7 cellular contexts compared by ENCODE assay signal in the genomic region with DNA sequence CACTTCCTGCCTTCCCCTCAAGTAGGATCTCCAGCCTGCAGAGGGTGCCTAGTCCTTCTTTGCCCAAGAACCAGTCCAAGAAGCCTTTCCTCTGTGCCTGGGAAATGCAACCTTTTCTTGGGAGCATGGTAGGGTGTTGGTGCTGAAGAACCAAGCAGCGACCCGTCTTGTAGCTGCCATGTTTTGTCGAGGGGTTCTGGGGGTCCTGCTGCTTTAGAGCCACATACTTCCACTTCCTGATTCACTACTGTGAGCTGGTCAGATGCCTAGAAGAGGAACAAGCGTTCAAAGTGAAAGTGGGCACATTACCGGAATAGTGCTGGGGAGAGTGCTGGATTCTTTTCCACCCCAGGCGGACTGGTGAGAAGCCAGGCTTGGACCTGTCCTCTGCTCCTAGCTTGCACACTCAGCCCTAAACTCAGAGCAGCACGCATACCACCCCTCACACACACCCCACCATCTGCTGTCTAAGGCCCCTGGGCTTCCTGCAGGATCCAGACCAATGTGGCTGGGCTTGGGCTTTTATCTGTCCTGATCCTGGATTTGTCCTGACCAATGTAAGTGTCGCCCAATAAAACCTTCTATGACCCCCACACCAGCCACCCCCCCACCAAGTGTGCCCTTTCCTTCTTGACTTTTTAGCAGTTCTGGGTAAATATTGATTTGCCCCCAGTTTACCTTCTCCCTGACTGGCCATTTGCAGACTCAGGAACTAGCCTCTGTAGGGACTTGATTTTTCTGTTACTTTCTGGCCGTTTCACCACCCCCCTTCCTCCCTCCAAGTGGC. TPM values are rescaled to one million over a fixed set of nuclear protein-coding genes. Genes with fewer than 3 reads are reported as not detected.
DNase-seq lines count a peak whose midpoint lies in the region; ATAC-seq and TF ChIP-seq lines count a peak whose summit lies in the region.
"Had no signal": no experiment of that assay in that cellular context is flagged by ENCODE, and none has a peak within 500 bp of the region (broad histone marks: within the 10 kb centered on the region; RNA-seq: fewer than 3 reads in every experiment).

No MANE protein-coding gene starts in this region.

- no peak overlapping the region for H3K4me2 ChIP-seq in GM23338

- DNase-seq in GM23338 (ENCODE audit: low spot score), result no peak
- no peak for DNase-seq in GM20000 (ENCODE audit: low spot score)
- DNase-seq in NCI-H524 treated with DMSO at 0.1 percent for 48 hours (lab: John Stamatoyannopoulos, UW), result no peak
- DNase-seq: thyroid gland had no signal

- TF ChIP-seq CTCF in GM23338 (conservative IDR thresholded peaks at IDR 0.05; ENCODE audit: low read depth in 2 of 2), result no peak
- TF ChIP-seq CTCF in GM20000 (IDR thresholded peaks at IDR 0.05; ENCODE audit: extremely low read depth, missing control alignments), result no peak

- no peaks in the 10 kb centered on the region for H3K36me3 ChIP-seq in GM23338 (ENCODE audit: insufficient read depth)
- H3K36me3 ChIP-seq in mucosa of stomach (ENCODE audit: control insufficient read depth, insufficient read depth, low read length), result no peaks in the 10 kb centered on the region
- H3K36me3 ChIP-seq: thyroid gland had no signal

- H3K79me2 ChIP-seq in GM23338 (replicated peaks; ENCODE audit: insufficient read depth), result no peaks in the 10 kb centered on the region

- no peaks in the 10 kb centered on the region; the same call in 2 of the 3 replicates for H3K9me3 Mint-ChIP-seq in GM23338

- no peaks in the 10 kb centered on the region for H3K36me3 Mint-ChIP-seq in GM23338 (ENCODE audit: low read depth)

- no peaks in the 10 kb centered on the region for H3K9me3 ChIP-seq in mucosa of stomach (ENCODE audit: control insufficient read depth, low read length)
- H3K9me3 ChIP-seq: thyroid gland had no signal

- peak overlapping the region; percentile 30; the same call in 1 of the 2 replicates for H3K4me3 ChIP-seq in GM23338
- peak overlapping the region; percentile 14 for H3K4me3 ChIP-seq in mucosa of stomach (ENCODE audit: low read length)
- H3K4me3 ChIP-seq: thyroid gland had no signal

- no peak overlapping the region for H3K27ac ChIP-seq in GM23338 (ENCODE audit: low read depth)
- H3K27ac ChIP-seq: thyroid gland had no signal

- H3K9me2 ChIP-seq in GM23338 (ENCODE audit: insufficient read depth), result no peaks in the 10 kb centered on the region

- 0 out of 3 replicates have a peak overlapping the region, but pooled peaks have one; percentile 44 for H3K4me3 Mint-ChIP-seq in GM23338

- H3F3A ChIP-seq in GM23338 (replicated peaks; ENCODE audit: low read depth), result peaks cover 51% of the 10 kb centered on the region

- no peak for ATAC-seq in GM23338
- peak; percentile 23 for ATAC-seq in SK-N-SH treated with all-trans-retinoic acid at 6 μM for 48 hours
- no peak for ATAC-seq in GM21515 (IDR thresholded peaks at IDR 0.05; ENCODE audit: unreplicated experiment)

- H4K20me1 ChIP-seq in GM23338 (replicated peaks; ENCODE audit: insufficient read depth), result peaks cover 64% of the 10 kb centered on the region

- peaks cover 25% of the 10 kb centered on the region; the same call in 1 of the 2 replicates for H3K4me1 ChIP-seq in GM23338 (ENCODE audit: insufficient read depth)
- peaks cover 47% of the 10 kb centered on the region for H3K4me1 ChIP-seq in mucosa of stomach (ENCODE audit: control insufficient read depth, insufficient read depth, low read length)

- H3K4me1 Mint-ChIP-seq in GM23338, result peaks cover 23% of the 10 kb centered on the region

- H3K27me3 Mint-ChIP-seq in GM23338 (ENCODE audit: insufficient read depth, low read depth, poor library complexity), result peaks cover 95% of the 10 kb centered on the region

- H2AFZ ChIP-seq in GM23338, result no peak overlapping the region

- H3K9ac ChIP-seq in mucosa of stomach (ENCODE audit: low read length), result no peak overlapping the region

- peaks cover 98% of the 10 kb centered on the region for H3K27me3 ChIP-seq in GM23338 (ENCODE audit: insufficient read depth)
- H3K27me3 ChIP-seq in mucosa of stomach (ENCODE audit: control insufficient read depth, insufficient read depth, low read length), result peaks cover 97% of the 10 kb centered on the region

- no peak overlapping the region for H3K27ac Mint-ChIP-seq in GM23338

TF ChIP-seq in GM23338, 12 proteins besides CTCF, POLR2A, EP300 and RAD21:
- TF ChIP-seq EZH2 (IDR thresholded peaks at IDR 0.05; ENCODE audit: low read depth, unreplicated experiment) (peak; percentile 7), POLR2AphosphoS5 (IDR thresholded peaks at IDR 0.05; ENCODE audit: low read depth) (no peak)

TF ChIP-seq in SK-N-SH treated with all-trans-retinoic acid at 6 μM for 48 hours, 23 proteins besides CTCF, POLR2A, EP300 and RAD21 (continues in another document):
- TF ChIP-seq RARB (CRISPR knock-in tag; IDR thresholded peaks at IDR 0.05) (no peak), ARNTL (CRISPR knock-in tag; IDR thresholded peaks at IDR 0.05; ENCODE audit: borderline replicate concordance, low read depth) (no peak), ISL1 (CRISPR knock-in tag; IDR thresholded peaks at IDR 0.05) (no peak), ESRRG (CRISPR knock-in tag; IDR thresholded peaks at IDR 0.05) (no peak), CSDC2 (CRISPR knock-in tag; IDR thresholded peaks at IDR 0.05) (no peak), GLIS3 (CRISPR knock-in tag; IDR thresholded peaks at IDR 0.05) (no peak), PPARA (CRISPR knock-in tag; IDR thresholded peaks at IDR 0.05; ENCODE audit: borderline replicate concordance) (no peak), ZNF70 (CRISPR knock-in tag; IDR thresholded peaks at IDR 0.05) (no peak), TOX (CRISPR knock-in tag; IDR thresholded peaks at IDR 0.05; ENCODE audit: borderline replicate concordance) (no peak), ZFP3 (CRISPR knock-in tag; IDR thresholded peaks at IDR 0.05) (no peak), ZNF565 (CRISPR knock-in tag; conservative IDR thresholded peaks at IDR 0.05; ENCODE audit: low read depth) (no peak)
- TF ChIP-seq, protein P1, sequence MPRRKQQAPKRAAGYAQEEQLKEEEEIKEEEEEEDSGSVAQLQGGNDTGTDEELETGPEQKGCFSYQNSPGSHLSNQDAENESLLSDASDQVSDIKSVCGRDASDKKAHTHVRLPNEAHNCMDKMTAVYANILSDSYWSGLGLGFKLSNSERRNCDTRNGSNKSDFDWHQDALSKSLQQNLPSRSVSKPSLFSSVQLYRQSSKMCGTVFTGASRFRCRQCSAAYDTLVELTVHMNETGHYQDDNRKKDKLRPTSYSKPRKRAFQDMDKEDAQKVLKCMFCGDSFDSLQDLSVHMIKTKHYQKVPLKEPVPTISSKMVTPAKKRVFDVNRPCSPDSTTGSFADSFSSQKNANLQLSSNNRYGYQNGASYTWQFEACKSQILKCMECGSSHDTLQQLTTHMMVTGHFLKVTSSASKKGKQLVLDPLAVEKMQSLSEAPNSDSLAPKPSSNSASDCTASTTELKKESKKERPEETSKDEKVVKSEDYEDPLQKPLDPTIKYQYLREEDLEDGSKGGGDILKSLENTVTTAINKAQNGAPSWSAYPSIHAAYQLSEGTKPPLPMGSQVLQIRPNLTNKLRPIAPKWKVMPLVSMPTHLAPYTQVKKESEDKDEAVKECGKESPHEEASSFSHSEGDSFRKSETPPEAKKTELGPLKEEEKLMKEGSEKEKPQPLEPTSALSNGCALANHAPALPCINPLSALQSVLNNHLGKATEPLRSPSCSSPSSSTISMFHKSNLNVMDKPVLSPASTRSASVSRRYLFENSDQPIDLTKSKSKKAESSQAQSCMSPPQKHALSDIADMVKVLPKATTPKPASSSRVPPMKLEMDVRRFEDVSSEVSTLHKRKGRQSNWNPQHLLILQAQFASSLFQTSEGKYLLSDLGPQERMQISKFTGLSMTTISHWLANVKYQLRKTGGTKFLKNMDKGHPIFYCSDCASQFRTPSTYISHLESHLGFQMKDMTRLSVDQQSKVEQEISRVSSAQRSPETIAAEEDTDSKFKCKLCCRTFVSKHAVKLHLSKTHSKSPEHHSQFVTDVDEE (CRISPR knock-in tag; IDR thresholded peaks at IDR 0.05), result no peak
- TF ChIP-seq, protein P2, sequence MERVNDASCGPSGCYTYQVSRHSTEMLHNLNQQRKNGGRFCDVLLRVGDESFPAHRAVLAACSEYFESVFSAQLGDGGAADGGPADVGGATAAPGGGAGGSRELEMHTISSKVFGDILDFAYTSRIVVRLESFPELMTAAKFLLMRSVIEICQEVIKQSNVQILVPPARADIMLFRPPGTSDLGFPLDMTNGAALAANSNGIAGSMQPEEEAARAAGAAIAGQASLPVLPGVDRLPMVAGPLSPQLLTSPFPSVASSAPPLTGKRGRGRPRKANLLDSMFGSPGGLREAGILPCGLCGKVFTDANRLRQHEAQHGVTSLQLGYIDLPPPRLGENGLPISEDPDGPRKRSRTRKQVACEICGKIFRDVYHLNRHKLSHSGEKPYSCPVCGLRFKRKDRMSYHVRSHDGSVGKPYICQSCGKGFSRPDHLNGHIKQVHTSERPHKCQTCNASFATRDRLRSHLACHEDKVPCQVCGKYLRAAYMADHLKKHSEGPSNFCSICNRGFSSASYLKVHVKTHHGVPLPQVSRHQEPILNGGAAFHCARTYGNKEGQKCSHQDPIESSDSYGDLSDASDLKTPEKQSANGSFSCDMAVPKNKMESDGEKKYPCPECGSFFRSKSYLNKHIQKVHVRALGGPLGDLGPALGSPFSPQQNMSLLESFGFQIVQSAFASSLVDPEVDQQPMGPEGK (CRISPR knock-in tag; IDR thresholded peaks at IDR 0.05; ENCODE audit: borderline replicate concordance), result no peak

RNA-seq across cellular contexts. Expression of a gene that starts 1.5 kb away (rescaled TPM):
- not detected in 2 replicates for total RNA-seq in GM23338 (2014; rRNA removed; shearing (Covaris generic))
- not detected in 2 replicates for polyA plus RNA-seq in GM23338 (2016; fragmentation: Nextera tagmentation; extraction: Ambion mirVana)
- total RNA-seq: thyroid gland had no signal

RNA-seq across cellular contexts. Expression of a gene that starts 16.4 kb away (rescaled TPM):
- total RNA-seq in GM23338 (2014; rRNA removed; shearing (Covaris generic)), result not detected in 2 replicates
- polyA plus RNA-seq in GM23338 (2016; fragmentation: Nextera tagmentation; extraction: Ambion mirVana), result not detected in 2 replicates
- total RNA-seq: thyroid gland had no signal

RNA-seq across cellular contexts. Expression of a gene that starts 27.3 kb away (rescaled TPM):
- not detected in 2 replicates for total RNA-seq in GM23338 (2014; rRNA removed; shearing (Covaris generic))
- not detected in 2 replicates for polyA plus RNA-seq in GM23338 (2016; fragmentation: Nextera tagmentation; extraction: Ambion mirVana)

RNA-seq across cellular contexts. Expression of a gene that starts 36.1 kb away (rescaled TPM):
- total RNA-seq in GM23338 (2014; rRNA removed; shearing (Covaris generic)), result not detected in 2 replicates
- not detected in 2 replicates for polyA plus RNA-seq in GM23338 (2016; fragmentation: Nextera tagmentation; extraction: Ambion mirVana)

RNA-seq across cellular contexts. Expression of a gene that starts 41.2 kb away (rescaled TPM):
- total RNA-seq in GM23338 (2014; rRNA removed; shearing (Covaris generic)), result not detected in 2 replicates
- not detected in 2 replicates for polyA plus RNA-seq in GM23338 (2016; fragmentation: Nextera tagmentation; extraction: Ambion mirVana)
- total RNA-seq: thyroid gland had no signal
